In the genomic region with DNA sequence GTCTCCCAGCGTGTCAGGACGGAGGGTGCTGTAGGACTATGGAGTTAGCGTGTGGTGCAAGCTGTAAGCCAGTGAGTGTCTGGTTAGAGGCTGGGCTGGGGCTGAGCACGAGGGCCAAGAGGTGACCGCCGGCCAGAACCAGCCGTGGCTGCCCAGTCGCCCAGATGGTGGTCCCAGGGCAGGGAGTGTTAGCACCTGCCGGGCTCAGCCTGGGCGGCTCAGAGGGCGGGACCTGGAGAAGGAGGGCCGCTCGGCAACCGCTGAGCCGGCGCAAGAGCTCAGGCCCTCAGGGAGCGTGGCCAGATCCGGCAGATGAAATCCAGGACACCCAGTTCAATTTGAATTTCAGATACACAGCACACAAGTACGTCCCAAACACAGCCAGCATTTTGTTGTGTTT, we compare ENCODE assay signal across 8 cellular contexts.
"Had no signal": no experiment of that assay in that cellular context is flagged by ENCODE, and none has a peak within 500 bp of the region (broad histone marks: within the 10 kb centered on the region; RNA-seq: fewer than 3 reads in every experiment).

No MANE protein-coding gene starts in this region.

- FAIRE-seq: pancreas had no signal

- H3K27ac ChIP-seq: pancreas, skin epidermis, transverse colon, VCaP had no signal

- H3K9me3 ChIP-seq: pancreas, stomach, transverse colon had no signal

- H3K36me3 ChIP-seq: pancreas, stomach, transverse colon had no signal

- H3K4me3 ChIP-seq: pancreas, skin epidermis, stomach, transverse colon had no signal

- DNase-seq: activated CD4-positive, alpha-beta T cell treated with anti-CD3 and anti-CD28 coated beads for 48 hours; activated naive CD4-positive, alpha-beta T cell treated with Interleukin-2 at 50 U/mL for 16 hours; dermis blood vessel endothelial cell; pancreas; stomach; transverse colon had no signal

- H3K27me3 ChIP-seq: pancreas had no signal

- H3K4me1 ChIP-seq: pancreas, transverse colon had no signal

- ATAC-seq: pancreas had no signal
